ENCODE assay signal across 8 cellular contexts in the genomic region with DNA sequence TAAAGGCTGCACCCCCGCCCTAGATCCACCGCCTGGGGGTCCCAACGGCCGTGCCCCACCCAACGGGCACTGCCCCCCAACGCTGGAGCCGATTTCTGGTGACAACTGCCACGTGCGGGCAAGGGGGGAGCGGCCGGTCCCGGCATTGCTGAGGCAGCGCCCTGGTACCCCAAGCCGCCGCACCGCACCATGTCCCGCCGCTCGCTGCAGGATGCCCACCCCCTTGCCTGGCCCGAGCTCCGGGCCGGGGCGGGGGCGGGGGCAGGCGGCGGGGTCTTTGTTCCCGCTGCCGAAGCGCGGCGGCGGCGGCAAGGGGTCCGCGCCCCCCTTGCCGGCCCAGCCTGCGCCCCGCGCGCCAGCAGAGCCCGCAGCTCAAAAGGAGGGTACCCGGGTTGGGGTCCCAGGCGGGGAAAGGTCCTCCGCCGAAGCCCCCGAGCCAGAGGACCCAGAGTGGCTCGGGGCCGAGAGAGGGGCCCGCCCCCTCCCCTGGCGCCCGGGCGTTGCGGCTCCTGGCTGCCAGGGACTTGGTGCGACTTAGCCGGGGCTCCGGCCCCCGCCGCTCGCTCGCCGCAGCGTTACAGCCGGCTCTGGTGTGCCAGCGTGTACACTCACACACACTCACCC. TPM values are rescaled to one million over a fixed set of nuclear protein-coding genes. Genes with fewer than 3 reads are reported as not detected.
DNase-seq lines count a peak whose midpoint lies in the region; ATAC-seq and TF ChIP-seq lines count a peak whose summit lies in the region.

No MANE protein-coding gene starts in this region.

- CTCF ChIA-PET in MCF 10A (lab: Yijun Ruan, JAX) = interaction anchor here (0.7 to 1.5 kb wide), 2 partner anchors 51 to 796 kb away, joined by 4 read pairs; no protein-coding TSS in a partner anchor

- no TSS peak for BruUV-seq in MCF 10A (replicated peaks; lab: Mats Ljungman, UMichigan)

- no peak overlapping the region for H3K23ac ChIP-seq in mesendoderm (ENCODE audit: low read length)

- WGBS in mesendoderm (ENCODE audit: extremely low coverage, insufficient coverage, low lambda C conversion rate) = no CpG with 5 or more reads among the region's 64 CpGs

- ATAC-seq in GM18867 (IDR thresholded peaks at IDR 0.05; ENCODE audit: unreplicated experiment) = peak; percentile 5
- no peak for ATAC-seq in HG03432 (IDR thresholded peaks at IDR 0.05; ENCODE audit: unreplicated experiment)

- no peaks in the 10 kb centered on the region for H3K9me3 ChIP-seq in HUES48 (ENCODE audit: control insufficient read depth, insufficient read depth, low read length)

- no peak overlapping the region for H2AK5ac ChIP-seq in mesendoderm (ENCODE audit: low read length)

- peaks cover 18% of the 10 kb centered on the region for H3K79me1 ChIP-seq in mesendoderm (ENCODE audit: low read length)

- H3K79me2 ChIP-seq in mesendoderm (ENCODE audit: control insufficient read depth, insufficient read depth, low read length) = peaks cover 12% of the 10 kb centered on the region

- H3K27me3 Mint-ChIP-seq in MCF 10A (ENCODE audit: insufficient read depth, unreplicated experiment) = no peaks in the 10 kb centered on the region

- H3K4me3 ChIP-seq in HUES48 (ENCODE audit: low read depth, low read length) (peak overlapping the region; percentile 90), mesendoderm (ENCODE audit: low read length) (peak overlapping the region; percentile 85)

- no peak overlapping the region for H3K27ac Mint-ChIP-seq in MCF 10A (ENCODE audit: low read depth, unreplicated experiment)

- H3K9me3 Mint-ChIP-seq in MCF 10A (ENCODE audit: unreplicated experiment) = no peaks in the 10 kb centered on the region

- peak overlapping the region; percentile 90 for H3K4me2 ChIP-seq in mesendoderm (ENCODE audit: low read length)

- peak overlapping the region; percentile 80 for H3K18ac ChIP-seq in mesendoderm (ENCODE audit: low read length)

- H3K4me1 ChIP-seq in HUES48 (ENCODE audit: control insufficient read depth, insufficient read depth, low read length) (peaks cover 7% of the 10 kb centered on the region), mesendoderm (ENCODE audit: control insufficient read depth, low read depth, low read length) (peaks cover 10% of the 10 kb centered on the region)

- POLR2A ChIA-PET in MCF 10A (lab: Yijun Ruan, JAX) = no interaction called here

- H4K5ac ChIP-seq in mesendoderm (ENCODE audit: low read length) = no peak overlapping the region

- peak overlapping the region; percentile 60 for H3K4me3 Mint-ChIP-seq in MCF 10A (ENCODE audit: unreplicated experiment)

- intact Hi-C loops in MCF 10A (cut with micrococcal nuclease) = no loop called here

- peaks cover 12% of the 10 kb centered on the region for H3K36me3 Mint-ChIP-seq in MCF 10A (ENCODE audit: insufficient read depth, unreplicated experiment)

- no peaks in the 10 kb centered on the region for H3K36me3 ChIP-seq in HUES48 (ENCODE audit: control insufficient read depth, insufficient read depth, low read length)
- no peaks in the 10 kb centered on the region for H3K36me3 ChIP-seq in mesendoderm (ENCODE audit: control insufficient read depth, insufficient read depth, low read length)

- no peak overlapping the region for H2BK5ac ChIP-seq in mesendoderm (ENCODE audit: low read length)

- H4K8ac ChIP-seq in mesendoderm (ENCODE audit: low read depth, low read length) = no peak overlapping the region

- H3K56ac ChIP-seq in mesendoderm (ENCODE audit: low read length) = peak overlapping the region; percentile 82

- H2BK120ac ChIP-seq in mesendoderm (ENCODE audit: low read depth, low read length) = no peak overlapping the region

- H3K4me1 Mint-ChIP-seq in MCF 10A (ENCODE audit: insufficient read depth, unreplicated experiment) = no peaks in the 10 kb centered on the region

- peaks cover 34% of the 10 kb centered on the region for H3K27me3 ChIP-seq in HUES48 (ENCODE audit: control insufficient read depth, insufficient read depth, low read length)
- H3K27me3 ChIP-seq in mesendoderm (ENCODE audit: insufficient read depth, low read length, poor library complexity) = no peaks in the 10 kb centered on the region

- H3K4ac ChIP-seq in mesendoderm (ENCODE audit: low read depth, low read length) = no peak overlapping the region

- H3K9ac ChIP-seq in HUES48 (ENCODE audit: low read depth, low read length) = peak overlapping the region; percentile 59; the same call in 1 of the 2 replicates
- H3K9ac ChIP-seq in mesendoderm (ENCODE audit: low read length) = peak overlapping the region; percentile 88

- H2BK15ac ChIP-seq in mesendoderm (replicated peaks; ENCODE audit: low read depth) = no peak overlapping the region

- DNase-seq in MCF 10A (ENCODE audit: unreplicated experiment) (no peak), mesendoderm (no peak), HuH-7 (ENCODE audit: low spot score) (no peak), NCI-H2029 (lab: John Stamatoyannopoulos, UW) (no peak)
- DNase-seq in activated effector memory CD4-positive, alpha-beta T cell treated with Interleukin-2 at 50 U/mL for 16 hours = no peak

- H3K27ac ChIP-seq in HUES48 (ENCODE audit: low read depth, low read length) (no peak overlapping the region), mesendoderm (ENCODE audit: low read depth, low read length) (peak overlapping the region; percentile 42)

- no peak for TF ChIP-seq CTCF in MCF 10A (IDR thresholded peaks at IDR 0.05; ENCODE audit: unreplicated experiment)

RNA-seq across cellular contexts. Expression of gene SEMA7A, which starts 0.7 kb away (rescaled TPM):
- total RNA-seq in MCF 10A (2022) = 0.81 and 1.6 TPM in 2 replicates
- polyA plus RNA-seq in mesendoderm (2013, experiment 1 of 2) = 9.6 TPM
- polyA plus RNA-seq in mesendoderm (2013, experiment 2 of 2) = 10.6 TPM

RNA-seq across cellular contexts. Expression of gene UBL7, which starts 27.9 kb away (rescaled TPM):
- 55.5 and 56.4 TPM in 2 replicates for total RNA-seq in MCF 10A (2022)
- polyA plus RNA-seq in mesendoderm (2013, experiment 1 of 2) = 38.7 TPM
- 39.7 TPM for polyA plus RNA-seq in mesendoderm (2013, experiment 2 of 2)
